2 cellular contexts compared by ENCODE assay signal in the genomic region with DNA sequence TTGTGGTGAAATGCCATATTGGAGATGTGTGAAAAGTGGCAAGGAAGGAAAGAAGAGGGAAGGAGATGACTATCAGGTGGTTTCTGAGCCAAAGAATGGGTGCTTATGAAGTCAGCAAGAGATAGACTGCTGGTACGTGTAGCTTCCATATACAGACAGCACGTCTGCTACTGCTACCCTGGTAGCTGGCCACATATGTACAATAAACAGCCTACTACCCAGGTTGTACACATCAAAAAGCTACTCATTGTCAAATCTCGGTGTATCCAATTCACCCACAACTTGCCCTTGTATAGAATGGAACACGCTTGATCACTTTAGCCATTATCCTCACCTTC.
TF ChIP-seq lines count a peak whose summit lies in the region.

No MANE protein-coding gene starts in this region.

TF ChIP-seq in GM23338, 12 proteins besides CTCF, POLR2A, EP300 and RAD21:
- no peak for TF ChIP-seq ZNF331 (CRISPR knock-in tag; IDR thresholded peaks at IDR 0.05; ENCODE audit: low read depth)
- TF ChIP-seq, protein P1, sequence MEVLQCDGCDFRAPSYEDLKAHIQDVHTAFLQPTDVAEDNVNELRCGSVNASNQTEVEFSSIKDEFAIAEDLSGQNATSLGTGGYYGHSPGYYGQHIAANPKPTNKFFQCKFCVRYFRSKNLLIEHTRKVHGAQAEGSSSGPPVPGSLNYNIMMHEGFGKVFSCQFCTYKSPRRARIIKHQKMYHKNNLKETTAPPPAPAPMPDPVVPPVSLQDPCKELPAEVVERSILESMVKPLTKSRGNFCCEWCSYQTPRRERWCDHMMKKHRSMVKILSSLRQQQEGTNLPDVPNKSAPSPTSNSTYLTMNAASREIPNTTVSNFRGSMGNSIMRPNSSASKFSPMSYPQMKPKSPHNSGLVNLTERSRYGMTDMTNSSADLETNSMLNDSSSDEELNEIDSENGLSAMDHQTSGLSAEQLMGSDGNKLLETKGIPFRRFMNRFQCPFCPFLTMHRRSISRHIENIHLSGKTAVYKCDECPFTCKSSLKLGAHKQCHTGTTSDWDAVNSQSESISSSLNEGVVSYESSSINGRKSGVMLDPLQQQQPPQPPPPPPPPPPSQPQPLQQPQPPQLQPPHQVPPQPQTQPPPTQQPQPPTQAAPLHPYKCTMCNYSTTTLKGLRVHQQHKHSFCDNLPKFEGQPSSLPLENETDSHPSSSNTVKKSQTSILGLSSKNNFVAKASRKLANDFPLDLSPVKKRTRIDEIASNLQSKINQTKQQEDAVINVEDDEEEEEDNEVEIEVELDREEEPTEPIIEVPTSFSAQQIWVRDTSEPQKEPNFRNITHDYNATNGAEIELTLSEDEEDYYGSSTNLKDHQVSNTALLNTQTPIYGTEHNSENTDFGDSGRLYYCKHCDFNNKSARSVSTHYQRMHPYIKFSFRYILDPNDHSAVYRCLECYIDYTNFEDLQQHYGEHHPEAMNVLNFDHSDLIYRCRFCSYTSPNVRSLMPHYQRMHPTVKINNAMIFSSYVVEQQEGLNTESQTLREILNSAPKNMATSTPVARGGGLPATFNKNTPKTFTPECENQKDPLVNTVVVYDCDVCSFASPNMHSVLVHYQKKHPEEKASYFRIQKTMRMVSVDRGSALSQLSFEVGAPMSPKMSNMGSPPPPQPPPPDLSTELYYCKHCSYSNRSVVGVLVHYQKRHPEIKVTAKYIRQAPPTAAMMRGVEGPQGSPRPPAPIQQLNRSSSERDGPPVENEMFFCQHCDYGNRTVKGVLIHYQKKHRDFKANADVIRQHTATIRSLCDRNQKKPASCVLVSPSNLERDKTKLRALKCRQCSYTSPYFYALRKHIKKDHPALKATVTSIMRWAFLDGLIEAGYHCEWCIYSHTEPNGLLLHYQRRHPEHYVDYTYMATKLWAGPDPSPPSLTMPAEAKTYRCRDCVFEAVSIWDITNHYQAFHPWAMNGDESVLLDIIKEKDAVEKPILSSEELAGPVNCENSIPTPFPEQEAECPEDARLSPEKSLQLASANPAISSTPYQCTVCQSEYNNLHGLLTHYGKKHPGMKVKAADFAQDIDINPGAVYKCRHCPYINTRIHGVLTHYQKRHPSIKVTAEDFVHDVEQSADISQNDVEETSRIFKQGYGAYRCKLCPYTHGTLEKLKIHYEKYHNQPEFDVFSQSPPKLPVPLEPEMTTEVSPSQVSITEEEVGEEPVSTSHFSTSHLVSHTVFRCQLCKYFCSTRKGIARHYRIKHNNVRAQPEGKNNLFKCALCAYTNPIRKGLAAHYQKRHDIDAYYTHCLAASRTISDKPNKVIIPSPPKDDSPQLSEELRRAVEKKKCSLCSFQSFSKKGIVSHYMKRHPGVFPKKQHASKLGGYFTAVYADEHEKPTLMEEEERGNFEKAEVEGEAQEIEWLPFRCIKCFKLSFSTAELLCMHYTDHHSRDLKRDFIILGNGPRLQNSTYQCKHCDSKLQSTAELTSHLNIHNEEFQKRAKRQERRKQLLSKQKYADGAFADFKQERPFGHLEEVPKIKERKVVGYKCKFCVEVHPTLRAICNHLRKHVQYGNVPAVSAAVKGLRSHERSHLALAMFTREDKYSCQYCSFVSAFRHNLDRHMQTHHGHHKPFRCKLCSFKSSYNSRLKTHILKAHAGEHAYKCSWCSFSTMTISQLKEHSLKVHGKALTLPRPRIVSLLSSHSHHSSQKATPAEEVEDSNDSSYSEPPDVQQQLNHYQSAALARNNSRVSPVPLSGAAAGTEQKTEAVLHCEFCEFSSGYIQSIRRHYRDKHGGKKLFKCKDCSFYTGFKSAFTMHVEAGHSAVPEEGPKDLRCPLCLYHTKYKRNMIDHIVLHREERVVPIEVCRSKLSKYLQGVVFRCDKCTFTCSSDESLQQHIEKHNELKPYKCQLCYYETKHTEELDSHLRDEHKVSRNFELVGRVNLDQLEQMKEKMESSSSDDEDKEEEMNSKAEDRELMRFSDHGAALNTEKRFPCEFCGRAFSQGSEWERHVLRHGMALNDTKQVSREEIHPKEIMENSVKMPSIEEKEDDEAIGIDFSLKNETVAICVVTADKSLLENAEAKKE (CRISPR knock-in tag; IDR thresholded peaks at IDR 0.05): no peak
- TF ChIP-seq, protein P2, sequence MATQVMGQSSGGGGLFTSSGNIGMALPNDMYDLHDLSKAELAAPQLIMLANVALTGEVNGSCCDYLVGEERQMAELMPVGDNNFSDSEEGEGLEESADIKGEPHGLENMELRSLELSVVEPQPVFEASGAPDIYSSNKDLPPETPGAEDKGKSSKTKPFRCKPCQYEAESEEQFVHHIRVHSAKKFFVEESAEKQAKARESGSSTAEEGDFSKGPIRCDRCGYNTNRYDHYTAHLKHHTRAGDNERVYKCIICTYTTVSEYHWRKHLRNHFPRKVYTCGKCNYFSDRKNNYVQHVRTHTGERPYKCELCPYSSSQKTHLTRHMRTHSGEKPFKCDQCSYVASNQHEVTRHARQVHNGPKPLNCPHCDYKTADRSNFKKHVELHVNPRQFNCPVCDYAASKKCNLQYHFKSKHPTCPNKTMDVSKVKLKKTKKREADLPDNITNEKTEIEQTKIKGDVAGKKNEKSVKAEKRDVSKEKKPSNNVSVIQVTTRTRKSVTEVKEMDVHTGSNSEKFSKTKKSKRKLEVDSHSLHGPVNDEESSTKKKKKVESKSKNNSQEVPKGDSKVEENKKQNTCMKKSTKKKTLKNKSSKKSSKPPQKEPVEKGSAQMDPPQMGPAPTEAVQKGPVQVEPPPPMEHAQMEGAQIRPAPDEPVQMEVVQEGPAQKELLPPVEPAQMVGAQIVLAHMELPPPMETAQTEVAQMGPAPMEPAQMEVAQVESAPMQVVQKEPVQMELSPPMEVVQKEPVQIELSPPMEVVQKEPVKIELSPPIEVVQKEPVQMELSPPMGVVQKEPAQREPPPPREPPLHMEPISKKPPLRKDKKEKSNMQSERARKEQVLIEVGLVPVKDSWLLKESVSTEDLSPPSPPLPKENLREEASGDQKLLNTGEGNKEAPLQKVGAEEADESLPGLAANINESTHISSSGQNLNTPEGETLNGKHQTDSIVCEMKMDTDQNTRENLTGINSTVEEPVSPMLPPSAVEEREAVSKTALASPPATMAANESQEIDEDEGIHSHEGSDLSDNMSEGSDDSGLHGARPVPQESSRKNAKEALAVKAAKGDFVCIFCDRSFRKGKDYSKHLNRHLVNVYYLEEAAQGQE (IDR thresholded peaks at IDR 0.05; ENCODE audit: unreplicated experiment): no peak
- TF ChIP-seq STAT1 (IDR thresholded peaks at IDR 0.05; ENCODE audit: unreplicated experiment): no peak
- TF ChIP-seq CREB1 (CRISPR knock-in tag; IDR thresholded peaks at IDR 0.05; ENCODE audit: low read depth): no peak
- TF ChIP-seq, protein P3, sequence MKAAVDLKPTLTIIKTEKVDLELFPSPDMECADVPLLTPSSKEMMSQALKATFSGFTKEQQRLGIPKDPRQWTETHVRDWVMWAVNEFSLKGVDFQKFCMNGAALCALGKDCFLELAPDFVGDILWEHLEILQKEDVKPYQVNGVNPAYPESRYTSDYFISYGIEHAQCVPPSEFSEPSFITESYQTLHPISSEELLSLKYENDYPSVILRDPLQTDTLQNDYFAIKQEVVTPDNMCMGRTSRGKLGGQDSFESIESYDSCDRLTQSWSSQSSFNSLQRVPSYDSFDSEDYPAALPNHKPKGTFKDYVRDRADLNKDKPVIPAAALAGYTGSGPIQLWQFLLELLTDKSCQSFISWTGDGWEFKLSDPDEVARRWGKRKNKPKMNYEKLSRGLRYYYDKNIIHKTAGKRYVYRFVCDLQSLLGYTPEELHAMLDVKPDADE (IDR thresholded peaks at IDR 0.05): no peak
- no peak for TF ChIP-seq POLR2AphosphoS5 (IDR thresholded peaks at IDR 0.05; ENCODE audit: low read depth)
- no peak for TF ChIP-seq EZH2 (IDR thresholded peaks at IDR 0.05; ENCODE audit: low read depth, unreplicated experiment)
- no peak for TF ChIP-seq ZNF114 (CRISPR knock-in tag; IDR thresholded peaks at IDR 0.05)
- no peak for TF ChIP-seq JUNB (IDR thresholded peaks at IDR 0.05; ENCODE audit: unreplicated experiment)
- TF ChIP-seq EZH2phosphoT487 (IDR thresholded peaks at IDR 0.05; ENCODE audit: unreplicated experiment): no peak

TF ChIP-seq in H1, 55 proteins besides CTCF, POLR2A, EP300 and RAD21 (continues in another document):
- TF ChIP-seq RBBP5 (IDR thresholded peaks at IDR 0.05; ENCODE audit: borderline replicate concordance, low read depth, low read length): no peak
- no peak for TF ChIP-seq EGR1 (IDR thresholded peaks at IDR 0.05; ENCODE audit: borderline replicate concordance, low read depth, low read length)
- TF ChIP-seq RNF2 (IDR thresholded peaks at IDR 0.05; ENCODE audit: borderline replicate concordance, low read depth, low read length, missing control alignments, poor library complexity, severe bottlenecking): no peak
- TF ChIP-seq CHD2 (IDR thresholded peaks at IDR 0.05; ENCODE audit: low read length): no peak
- TF ChIP-seq NANOG (IDR thresholded peaks at IDR 0.05; ENCODE audit: insufficient read depth, low read depth, low read length, poor library complexity, severe bottlenecking): no peak
- TF ChIP-seq CEBPB (IDR thresholded peaks at IDR 0.05; ENCODE audit: low read depth, low read length): no peak
- no peak for TF ChIP-seq KDM1A (IDR thresholded peaks at IDR 0.05; ENCODE audit: borderline replicate concordance, low read length)
- no peak for TF ChIP-seq KDM5A (IDR thresholded peaks at IDR 0.05; ENCODE audit: low read length)
- TF ChIP-seq CREB1 (IDR thresholded peaks at IDR 0.05): no peak
- no peak for TF ChIP-seq SP2 (IDR thresholded peaks at IDR 0.05; ENCODE audit: low read length)
- no peak for TF ChIP-seq PHF8 (conservative IDR thresholded peaks at IDR 0.05; ENCODE audit: low read depth, low read length)
- TF ChIP-seq CHD1 (IDR thresholded peaks at IDR 0.05; ENCODE audit: low read depth, low read length): no peak
- no peak for TF ChIP-seq SAP30 (IDR thresholded peaks at IDR 0.05; ENCODE audit: insufficient read depth, insufficient replicate concordance, low read length)
- no peak for TF ChIP-seq HDAC2 (IDR thresholded peaks at IDR 0.05; ENCODE audit: borderline replicate concordance in 1 of 2, low read depth in 2 of 2, low read length in 2 of 2)
- TF ChIP-seq, protein P4, sequence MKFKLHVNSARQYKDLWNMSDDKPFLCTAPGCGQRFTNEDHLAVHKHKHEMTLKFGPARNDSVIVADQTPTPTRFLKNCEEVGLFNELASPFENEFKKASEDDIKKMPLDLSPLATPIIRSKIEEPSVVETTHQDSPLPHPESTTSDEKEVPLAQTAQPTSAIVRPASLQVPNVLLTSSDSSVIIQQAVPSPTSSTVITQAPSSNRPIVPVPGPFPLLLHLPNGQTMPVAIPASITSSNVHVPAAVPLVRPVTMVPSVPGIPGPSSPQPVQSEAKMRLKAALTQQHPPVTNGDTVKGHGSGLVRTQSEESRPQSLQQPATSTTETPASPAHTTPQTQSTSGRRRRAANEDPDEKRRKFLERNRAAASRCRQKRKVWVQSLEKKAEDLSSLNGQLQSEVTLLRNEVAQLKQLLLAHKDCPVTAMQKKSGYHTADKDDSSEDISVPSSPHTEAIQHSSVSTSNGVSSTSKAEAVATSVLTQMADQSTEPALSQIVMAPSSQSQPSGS (IDR thresholded peaks at IDR 0.05; ENCODE audit: low read length): no peak
- TF ChIP-seq JUN (IDR thresholded peaks at IDR 0.05; ENCODE audit: low read depth, low read length): no peak
- no peak for TF ChIP-seq SIX5 (IDR thresholded peaks at IDR 0.05; ENCODE audit: low read depth, low read length)
- TF ChIP-seq POLR2AphosphoS5 (IDR thresholded peaks at IDR 0.05; ENCODE audit: low read depth, low read length): no peak
- no peak for TF ChIP-seq BRCA1 (IDR thresholded peaks at IDR 0.05; ENCODE audit: low read depth, low read length)
